ENCODE assay signal across 7 cellular contexts in the genomic region with DNA sequence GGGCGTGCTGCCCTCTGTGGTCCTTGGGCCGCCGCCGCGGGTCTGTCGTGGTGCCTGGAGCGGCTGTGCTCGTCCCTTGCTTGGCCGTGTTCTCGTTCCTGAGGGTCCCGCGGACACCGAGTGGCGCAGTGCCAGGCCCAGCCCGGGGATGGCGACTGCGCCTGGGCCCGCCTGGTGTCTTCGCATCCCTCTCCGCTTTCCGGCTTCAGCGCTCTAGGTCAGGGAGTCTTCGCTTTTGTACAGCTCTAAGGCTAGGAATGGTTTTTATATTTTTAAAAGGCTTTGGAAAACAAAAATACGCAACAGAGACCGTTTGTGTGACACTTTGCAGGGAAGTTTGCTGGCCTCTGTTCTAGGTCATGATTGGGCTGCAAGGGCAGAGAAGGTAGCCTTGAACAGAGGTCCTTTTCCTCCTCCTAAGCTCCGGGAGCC. TPM values are rescaled to one million over a fixed set of nuclear protein-coding genes. Genes with fewer than 3 reads are reported as not detected.
DNase-seq lines count a peak whose midpoint lies in the region; ATAC-seq, FAIRE-seq and TF ChIP-seq lines count a peak whose summit lies in the region.

No MANE protein-coding gene starts in this region.

- DNase-seq in HTR-8/SVneo (ENCODE audit: insufficient read length, low spot score) = peak; percentile 15
- no peak for DNase-seq in activated CD4-positive, alpha-beta memory T cell treated with anti-CD3 and anti-CD28 coated beads for 36 hours
- peak; percentile 66 for DNase-seq in glutamatergic neuron
- DNase-seq in omental fat pad (ENCODE audit: low spot score) = no peak
- DNase-seq in NCI-H1417 treated with DMSO at 0.1 percent for 48 hours (lab: John Stamatoyannopoulos, UW) = no peak

- peak overlapping the region; percentile 99 for H3K4me3 ChIP-seq in GM08714 (ENCODE audit: low read length)

- POLR2A ChIA-PET in activated CD4-positive, alpha-beta memory T cell treated with anti-CD3 and anti-CD28 coated beads for 36 hours (lab: Charles Lee) = no interaction called here

- peaks cover 28% of the 10 kb centered on the region for H3K36me3 Mint-ChIP-seq in activated CD4-positive, alpha-beta memory T cell treated with anti-CD3 and anti-CD28 coated beads for 36 hours
- no peaks in the 10 kb centered on the region for H3K36me3 Mint-ChIP-seq in glutamatergic neuron (ENCODE audit: unreplicated experiment)

- peak overlapping the region; percentile 94 for H3K4me3 Mint-ChIP-seq in activated CD4-positive, alpha-beta memory T cell treated with anti-CD3 and anti-CD28 coated beads for 36 hours
- peak overlapping the region; percentile 93 for H3K4me3 Mint-ChIP-seq in glutamatergic neuron (ENCODE audit: unreplicated experiment)

- no peaks in the 10 kb centered on the region for H3K27me3 Mint-ChIP-seq in activated CD4-positive, alpha-beta memory T cell treated with anti-CD3 and anti-CD28 coated beads for 36 hours
- H3K27me3 Mint-ChIP-seq in glutamatergic neuron (ENCODE audit: unreplicated experiment) = peaks cover 7% of the 10 kb centered on the region

- H3K4me1 Mint-ChIP-seq in activated CD4-positive, alpha-beta memory T cell treated with anti-CD3 and anti-CD28 coated beads for 36 hours (ENCODE audit: low read depth) = peaks cover 63% of the 10 kb centered on the region
- H3K4me1 Mint-ChIP-seq in glutamatergic neuron (ENCODE audit: low read depth, unreplicated experiment) = peaks cover 5% of the 10 kb centered on the region

- H3K27ac Mint-ChIP-seq in activated CD4-positive, alpha-beta memory T cell treated with anti-CD3 and anti-CD28 coated beads for 36 hours = peak overlapping the region; percentile 95
- peak overlapping the region; percentile 62 for H3K27ac Mint-ChIP-seq in glutamatergic neuron (ENCODE audit: unreplicated experiment)

- intact Hi-C loops in activated CD4-positive, alpha-beta memory T cell treated with anti-CD3 and anti-CD28 coated beads for 36 hours (cut with micrococcal nuclease) = loop anchor here (10.0 kb wide), 1 partner anchor 215 kb away; a partner anchor contains a TSS

- TF ChIP-seq CTCF in glutamatergic neuron (IDR thresholded peaks at IDR 0.05; ENCODE audit: partially characterized antibody, unreplicated experiment) (no peak), omental fat pad (IDR thresholded peaks at IDR 0.05) (no peak)

- no peaks in the 10 kb centered on the region for H3K9me3 Mint-ChIP-seq in activated CD4-positive, alpha-beta memory T cell treated with anti-CD3 and anti-CD28 coated beads for 36 hours
- H3K9me3 Mint-ChIP-seq in glutamatergic neuron (ENCODE audit: unreplicated experiment) = peaks cover 8% of the 10 kb centered on the region

- CTCF ChIA-PET in activated CD4-positive, alpha-beta memory T cell treated with anti-CD3 and anti-CD28 coated beads for 36 hours (lab: Charles Lee) = no interaction called here

- FAIRE-seq in HTR-8/SVneo (lab: Jason Lieb, UNC) = no peak

- ATAC-seq in GM21526 (IDR thresholded peaks at IDR 0.05; ENCODE audit: low FRiP score, unreplicated experiment) (peak; percentile 35), omental fat pad (ENCODE audit: low FRiP score) (peak; percentile 31)

RNA-seq across cellular contexts. Expression of a gene that starts 0.7 kb away (rescaled TPM):
- 100 to 1,000 TPM; 280 to 286 TPM for total RNA-seq in activated CD4-positive, alpha-beta memory T cell treated with anti-CD3 and anti-CD28 coated beads for 36 hours
- total RNA-seq in glutamatergic neuron (ENCODE audit: unreplicated experiment) (93.7 TPM), omental fat pad (100 to 1,000 TPM; 160 to 389 (median 286) TPM)

Comparison
In these comparisons a context has a peak if more than half of its experiments do, and no peak if none do; other contexts are left out.
1. DNase-seq: peak in HTR-8/SVneo (single experiment) and glutamatergic neuron (single experiment); none in activated CD4-positive, alpha-beta memory T cell treated with anti-CD3 and anti-CD28 coated beads for 36 hours (single experiment), omental fat pad (single experiment) and NCI-H1417 treated with DMSO at 0.1 percent for 48 hours (single experiment).